Comparison of ENCODE assay signal across 1 cellular context in the genomic region with DNA sequence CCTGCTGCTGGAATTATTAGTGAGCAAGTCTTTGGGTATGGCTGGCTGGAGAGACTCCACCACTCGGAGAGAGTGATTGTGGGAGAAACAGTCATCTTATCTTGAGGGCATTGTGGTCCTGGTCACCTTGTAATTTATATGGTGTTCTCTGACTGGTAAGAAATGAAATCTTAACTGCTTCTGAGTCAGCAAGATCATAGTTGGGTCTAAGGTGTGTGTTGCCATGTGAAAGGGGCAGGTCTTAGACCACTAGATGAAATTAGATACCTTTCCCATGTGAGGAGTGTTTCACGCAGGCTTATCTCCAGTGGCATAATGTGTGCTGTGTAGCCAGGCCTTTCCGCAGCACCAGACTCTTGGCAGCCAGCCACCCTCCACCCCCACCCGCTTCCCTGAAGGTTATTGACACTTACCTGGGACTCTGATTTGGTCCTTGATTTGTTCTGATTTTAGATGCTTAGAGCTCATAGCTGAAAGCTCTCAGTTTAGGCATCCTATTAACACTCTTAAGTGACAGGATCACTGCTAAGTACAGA.
TF ChIP-seq lines count a peak whose summit lies in the region.

No MANE protein-coding gene starts in this region.

TF ChIP-seq in endothelial cell of umbilical vein, 7 proteins besides CTCF, POLR2A, EP300 and RAD21:
- TF ChIP-seq, protein P1, sequence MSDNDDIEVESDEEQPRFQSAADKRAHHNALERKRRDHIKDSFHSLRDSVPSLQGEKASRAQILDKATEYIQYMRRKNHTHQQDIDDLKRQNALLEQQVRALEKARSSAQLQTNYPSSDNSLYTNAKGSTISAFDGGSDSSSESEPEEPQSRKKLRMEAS (IDR thresholded peaks at IDR 0.05; ENCODE audit: insufficient read depth, insufficient read length) = no peak
- TF ChIP-seq MYC (IDR thresholded peaks at IDR 0.05; ENCODE audit: low read depth, low read length) (no peak), POLR2AphosphoS5 (IDR thresholded peaks at IDR 0.05; ENCODE audit: insufficient read depth, low read depth, low read length) (no peak), GATA2 (IDR thresholded peaks at IDR 0.05; ENCODE audit: insufficient read depth, insufficient read length, low read depth, low read length) (no peak), FOS (IDR thresholded peaks at IDR 0.05; ENCODE audit: borderline replicate concordance, insufficient read depth, low read length) (no peak), EZH2 (IDR thresholded peaks at IDR 0.05; ENCODE audit: borderline replicate concordance, low read depth, low read length, severe bottlenecking) (no peak), JUN (IDR thresholded peaks at IDR 0.05; ENCODE audit: borderline replicate concordance, insufficient read depth, insufficient read length, low read depth) (no peak)
TF ChIP-seq in endothelial cell of umbilical vein: peak in this region for 0.
